2 cellular contexts compared by ENCODE assay signal in the genomic region with DNA sequence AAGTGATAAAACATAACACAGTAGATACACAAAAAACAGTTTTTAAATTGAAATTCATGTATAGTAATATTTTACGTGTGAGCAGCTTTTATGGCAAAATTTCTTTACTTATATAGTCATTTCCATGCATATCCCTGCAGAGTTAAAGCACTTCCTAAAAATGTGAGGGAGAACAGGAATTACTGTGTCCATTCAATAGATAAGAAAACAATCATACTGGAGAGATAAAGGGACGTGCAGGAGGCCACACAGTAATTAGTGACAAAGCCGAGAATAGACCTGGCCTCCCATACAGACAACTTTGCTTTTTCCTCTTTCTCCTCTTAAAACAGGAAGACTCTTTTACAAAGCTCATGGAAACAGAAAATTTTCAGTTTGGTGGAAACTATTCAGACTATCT.
TF ChIP-seq lines count a peak whose summit lies in the region.

No MANE protein-coding gene starts in this region.

TF ChIP-seq in IMR-90, 13 proteins besides CTCF, POLR2A, EP300 and RAD21 (continued from another document):
- TF ChIP-seq RCOR1 (IDR thresholded peaks at IDR 0.05; ENCODE audit: insufficient replicate concordance, low read length) (no peak), CEBPB (IDR thresholded peaks at IDR 0.05; ENCODE audit: low read depth, low read length) (no peak), MAZ (IDR thresholded peaks at IDR 0.05; ENCODE audit: borderline replicate concordance, low read depth, low read length) (no peak), MXI1 (IDR thresholded peaks at IDR 0.05; ENCODE audit: borderline replicate concordance, low read depth, low read length) (no peak), BHLHE40 (IDR thresholded peaks at IDR 0.05; ENCODE audit: low read depth, low read length) (no peak), MAFK (IDR thresholded peaks at IDR 0.05; ENCODE audit: low read depth, low read length) (no peak), FOS (IDR thresholded peaks at IDR 0.05; ENCODE audit: low read depth, low read length) (no peak), NFE2L2 (IDR thresholded peaks at IDR 0.05; ENCODE audit: low read depth, low read length) (no peak)
- TF ChIP-seq, protein P1, sequence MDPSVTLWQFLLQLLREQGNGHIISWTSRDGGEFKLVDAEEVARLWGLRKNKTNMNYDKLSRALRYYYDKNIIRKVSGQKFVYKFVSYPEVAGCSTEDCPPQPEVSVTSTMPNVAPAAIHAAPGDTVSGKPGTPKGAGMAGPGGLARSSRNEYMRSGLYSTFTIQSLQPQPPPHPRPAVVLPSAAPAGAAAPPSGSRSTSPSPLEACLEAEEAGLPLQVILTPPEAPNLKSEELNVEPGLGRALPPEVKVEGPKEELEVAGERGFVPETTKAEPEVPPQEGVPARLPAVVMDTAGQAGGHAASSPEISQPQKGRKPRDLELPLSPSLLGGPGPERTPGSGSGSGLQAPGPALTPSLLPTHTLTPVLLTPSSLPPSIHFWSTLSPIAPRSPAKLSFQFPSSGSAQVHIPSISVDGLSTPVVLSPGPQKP (IDR thresholded peaks at IDR 0.05; ENCODE audit: borderline replicate concordance, low read depth, low read length) = no peak
TF ChIP-seq in IMR-90: peak in this region for 0.

TF ChIP-seq in K562, 482 proteins besides CTCF, POLR2A, EP300 and RAD21 (continued from another document):
- TF ChIP-seq ZNF79 (CRISPR knock-in tag; IDR thresholded peaks at IDR 0.05; ENCODE audit: low read depth) (peak; percentile 73; the same call in 1 of the 2 replicates), SOX6 (IDR thresholded peaks at IDR 0.05) (peak; percentile 51; the same call in 1 of the 2 replicates)
